ENCODE assay signal across 8 cellular contexts in genomic region chr4:147096667-147097604, GRCh38.
DNase-seq lines count a peak whose midpoint lies in the region; ATAC-seq and TF ChIP-seq lines count a peak whose summit lies in the region.

No MANE protein-coding gene starts in this region.

- peak; percentile 82 to 84 for TF ChIP-seq RAD21 in liver (IDR thresholded peaks at IDR 0.05)

- peaks cover 0 to 7% (median 0%) of the 10 kb centered on the region in 4 donors for H3K4me1 ChIP-seq in liver (ENCODE audit: control insufficient read depth in 4 of 4, insufficient read depth in 4 of 4, low read length in 3 of 4)
- no peaks in the 10 kb centered on the region for H3K4me1 ChIP-seq in effector memory CD4-positive, alpha-beta T cell (ENCODE audit: control insufficient read depth, insufficient read depth, low read length, poor library complexity, severe bottlenecking)

- no peak overlapping the region for H3K9ac ChIP-seq in liver (ENCODE audit: low read depth in 1 of 2, low read length in 2 of 2)

- DNase-seq in Daoy (ENCODE audit: low read depth) (peak; percentile 10), NCI-H345 (lab: John Stamatoyannopoulos, UW) (peak; percentile 29)
- DNase-seq in central memory CD4-positive, alpha-beta T cell: peak; percentile 28
- DNase-seq in stimulated activated CD4-positive, alpha-beta T cell treated with anti-CD3 and anti-CD28 coated beads, Interleukin-4, amount 100 ng/mL, for 24 hours: no peak
- DNase-seq in effector memory CD4-positive, alpha-beta T cell: no peak

- 18% methylated on average over 6 of the region's 6 CpGs for WGBS in liver

- H3K36me3 ChIP-seq in liver (ENCODE audit: control insufficient read depth in 4 of 4, insufficient read depth in 3 of 4, low read depth in 1 of 4, low read length in 3 of 4): no peaks in the 10 kb centered on the region
- no peaks in the 10 kb centered on the region for H3K36me3 ChIP-seq in effector memory CD4-positive, alpha-beta T cell (ENCODE audit: control insufficient read depth, insufficient read depth, low read length)

- H3K27me3 ChIP-seq in liver (ENCODE audit: control insufficient read depth in 4 of 4, insufficient read depth in 4 of 4, low read length in 3 of 4): peaks cover 0 to 4% (median 0%) of the 10 kb centered on the region in 4 donors
- H3K27me3 ChIP-seq in effector memory CD4-positive, alpha-beta T cell (replicated peaks; ENCODE audit: control insufficient read depth, insufficient read depth, low read length, poor library complexity, severe bottlenecking): no peaks in the 10 kb centered on the region

- ATAC-seq in GM21723 (IDR thresholded peaks at IDR 0.05; ENCODE audit: unreplicated experiment): peak; percentile 70
- ATAC-seq in activated CD4-positive, CD25-positive, alpha-beta regulatory T cell treated with anti-CD3 and anti-CD28 coated beads, Interleukin-2, amount 50 U/mL, for 24 hours: no peak

- TF ChIP-seq CTCF in liver (IDR thresholded peaks at IDR 0.05; ENCODE audit: low read depth, low read length, missing input control): peak; percentile 68

- H3K4me3 ChIP-seq in liver (ENCODE audit: low read depth in 1 of 3, low read length in 3 of 3): no peak overlapping the region
- no peak overlapping the region for H3K4me3 ChIP-seq in effector memory CD4-positive, alpha-beta T cell (ENCODE audit: insufficient read depth, low read depth, low read length, poor library complexity, severe bottlenecking)

- H3K27ac ChIP-seq in liver (ENCODE audit: low read depth in 1 of 2, low read length in 2 of 2): no peak overlapping the region
- H3K27ac ChIP-seq in effector memory CD4-positive, alpha-beta T cell (ENCODE audit: insufficient read depth, low read length, poor library complexity, severe bottlenecking): no peak overlapping the region

- H3K9me3 ChIP-seq in liver (ENCODE audit: control insufficient read depth in 4 of 4, low read length in 3 of 4): no peaks in the 10 kb centered on the region
- H3K9me3 ChIP-seq in effector memory CD4-positive, alpha-beta T cell (ENCODE audit: control insufficient read depth, low read length): no peaks in the 10 kb centered on the region

TF ChIP-seq in liver, 16 proteins besides CTCF, POLR2A, EP300 and RAD21:
- TF ChIP-seq SP1 (IDR thresholded peaks at IDR 0.05) (no peak), FOXA2 (IDR thresholded peaks at IDR 0.05) (no peak), RXRA (IDR thresholded peaks at IDR 0.05) (no peak), REST (IDR thresholded peaks at IDR 0.05) (no peak), GABPA (IDR thresholded peaks at IDR 0.05 in 1 of 2, conservative IDR thresholded peaks at IDR 0.05 in 1 of 2) (no peak), MAX (IDR thresholded peaks at IDR 0.05) (no peak), FOXA1 (IDR thresholded peaks at IDR 0.05) (no peak), JUND (IDR thresholded peaks at IDR 0.05) (no peak), TAF1 (conservative IDR thresholded peaks at IDR 0.05) (no peak), HNF4G (IDR thresholded peaks at IDR 0.05) (no peak), EGR1 (IDR thresholded peaks at IDR 0.05; ENCODE audit: low read depth in 2 of 2) (no peak), HNF4A (conservative IDR thresholded peaks at IDR 0.05) (no peak), ZBTB33 (IDR thresholded peaks at IDR 0.05) (no peak), YY1 (IDR thresholded peaks at IDR 0.05) (no peak), NR2F2 (IDR thresholded peaks at IDR 0.05) (no peak), ATF3 (IDR thresholded peaks at IDR 0.05) (no peak)

Comparison
In these comparisons a context has a peak if more than half of its experiments do, and no peak if none do; other contexts are left out.
1. DNase-seq: peak in Daoy (single experiment), NCI-H345 (single experiment) and central memory CD4-positive, alpha-beta T cell (single experiment); none in stimulated activated CD4-positive, alpha-beta T cell treated with anti-CD3 and anti-CD28 coated beads, Interleukin-4, amount 100 ng/mL, for 24 hours (single experiment) and effector memory CD4-positive, alpha-beta T cell (0 of 3).